10 cellular contexts compared by ENCODE assay signal in genomic region chr1:54884768-54885167, GRCh38. TPM values are rescaled to one million over a fixed set of nuclear protein-coding genes. Genes with fewer than 3 reads are reported as not detected.
DNase-seq lines count a peak whose midpoint lies in the region; ATAC-seq, FAIRE-seq and TF ChIP-seq lines count a peak whose summit lies in the region.
"Had no signal": no experiment of that assay in that cellular context is flagged by ENCODE, and none has a peak within 500 bp of the region (broad histone marks: within the 10 kb centered on the region; RNA-seq: fewer than 3 reads in every experiment).

No MANE protein-coding gene starts in this region.

- in situ Hi-C loops in HepG2 (cut with HindIII; ENCODE audit: extremely low pct_ligation_motif_present, low pct_unique_long_range_greater_than_20kb), result no loop called here

- 0% methylated on average over 3 of the region's 3 CpGs for WGBS in HepG2 (ENCODE audit: low lambda C conversion rate)

- TF ChIP-seq CTCF in HepG2 (CRISPR knock-in tag; IDR thresholded peaks at IDR 0.05) (no peak), vagina (IDR thresholded peaks at IDR 0.05) (no peak)

- H3K27me3 ChIP-seq in HepG2 (ENCODE audit: control insufficient read depth in 1 of 2, insufficient read depth in 2 of 2, low read length in 2 of 2) (no peaks in the 10 kb centered on the region; a peak in 1 of 5 replicates), vagina (no peaks in the 10 kb centered on the region)

- H4K20me1 ChIP-seq in HepG2 (ENCODE audit: insufficient read depth, low read length), result peaks cover 68% of the 10 kb centered on the region

- H2AFZ ChIP-seq in HepG2 (ENCODE audit: low read length), result no peak overlapping the region

- H3K27ac ChIP-seq in HepG2 (ENCODE audit: extremely low read length, insufficient read depth, low read length), result peak overlapping the region; percentile 99
- peak overlapping the region; percentile 5 for H3K27ac ChIP-seq in vagina

- no peak for TF ChIP-seq RAD21 in HepG2 (CRISPR knock-in tag; IDR thresholded peaks at IDR 0.05)

- no peak overlapping the region for H3K27ac Mint-ChIP-seq in activated naive CD4-positive, alpha-beta T cell treated with anti-CD3 and anti-CD28 coated beads, Interleukin-2, amount 10 ng/mL, durations not matched to agents 7 days and 5 days
- H3K27ac Mint-ChIP-seq in activated naive CD8-positive, alpha-beta T cell treated with anti-CD3 and anti-CD28 coated beads for 36 hours, result no peak overlapping the region

- H3K36me3 ChIP-seq in HepG2 (replicated peaks in 1 of 2; ENCODE audit: control insufficient read depth in 1 of 2, insufficient read depth in 2 of 2, low read length in 2 of 2) (peaks cover 7 to 53% of the 10 kb centered on the region in 2 experiments), vagina (no peaks in the 10 kb centered on the region)

- H3K27me3 Mint-ChIP-seq in activated naive CD4-positive, alpha-beta T cell treated with anti-CD3 and anti-CD28 coated beads, Interleukin-2, amount 10 ng/mL, durations not matched to agents 7 days and 5 days, result peaks cover 25% of the 10 kb centered on the region
- peaks cover 32% of the 10 kb centered on the region for H3K27me3 Mint-ChIP-seq in activated naive CD8-positive, alpha-beta T cell treated with anti-CD3 and anti-CD28 coated beads for 36 hours

- ATAC-seq in HepG2, result no peak

- BruUV-seq in HepG2 (replicated peaks; lab: Mats Ljungman, UMichigan), result no TSS peak

- POLR2A ChIA-PET in HepG2 (lab: Yijun Ruan, JAX), result interaction anchor here (0.7 to 11.2 kb wide), 8 partner anchors 10 to 60 kb away, joined by 3 to 364 read pairs (median 38); no protein-coding TSS in a partner anchor

- FAIRE-seq in HepG2 (lab: Jason Lieb, UNC), result no peak

- H3K9me3 ChIP-seq in HepG2 (ENCODE audit: low read length), result no peaks in the 10 kb centered on the region
- no peaks in the 10 kb centered on the region for H3K9me3 ChIP-seq in vagina

- H3K4me2 ChIP-seq in HepG2 (ENCODE audit: low read depth, low read length), result peak overlapping the region; percentile 100

- TF ChIP-seq POLR2A in HepG2 (IDR thresholded peaks at IDR 0.05; ENCODE audit: insufficient read depth in 1 of 2, low read depth in 2 of 2, low read length in 2 of 2) (no peak; a peak in 1 of 4 replicates), vagina (IDR thresholded peaks at IDR 0.05) (no peak)

- peaks cover 75% of the 10 kb centered on the region for H3K4me1 ChIP-seq in HepG2 (ENCODE audit: insufficient read depth, low read length)
- peaks cover 33% of the 10 kb centered on the region for H3K4me1 ChIP-seq in vagina

- peak overlapping the region; percentile 98 for H3K9ac ChIP-seq in HepG2 (ENCODE audit: insufficient read depth, low read depth, low read length)

- H3K4me3 ChIP-seq in HepG2 (replicated peaks in 1 of 3; ENCODE audit: insufficient read depth in 1 of 3, low read depth in 2 of 3, low read length in 3 of 3), result peak overlapping the region; percentile 93 to 99 (median 98)
- H3K4me3 ChIP-seq in vagina, result peak overlapping the region in 1 of 2 donors; percentile 81

- peaks cover 50% of the 10 kb centered on the region for H3K36me3 Mint-ChIP-seq in activated naive CD4-positive, alpha-beta T cell treated with anti-CD3 and anti-CD28 coated beads, Interleukin-2, amount 10 ng/mL, durations not matched to agents 7 days and 5 days
- H3K36me3 Mint-ChIP-seq in activated naive CD8-positive, alpha-beta T cell treated with anti-CD3 and anti-CD28 coated beads for 36 hours, result peaks cover 41% of the 10 kb centered on the region

- DNase-seq in activated naive CD4-positive, alpha-beta T cell treated with anti-CD3 and anti-CD28 coated beads, Interleukin-2, amount 10 ng/mL, durations not matched to agents 7 days and 5 days, result no peak
- DNase-seq in activated naive CD4-positive, alpha-beta T cell treated with Interleukin-2 at 50 U/mL for 16 hours, result no peak
- DNase-seq in activated naive CD8-positive, alpha-beta T cell treated with anti-CD3 and anti-CD28 coated beads for 36 hours, result no peak
- DNase-seq in HepG2 (ENCODE audit: low spot score) (no peak), vagina (ENCODE audit: extremely low spot score in 2 of 2) (no peak), NCI-H345 (lab: John Stamatoyannopoulos, UW) (no peak), NCI-H2171 (lab: John Stamatoyannopoulos, UW) (no peak), T1000 (lab: John Stamatoyannopoulos, UW) (no peak)
- DNase-seq: cerebellar nuclear complex, NCI-H2081 treated with DMSO at 0.1 percent for 48 hours had no signal

- peaks cover 79% of the 10 kb centered on the region for H3K79me2 ChIP-seq in HepG2 (ENCODE audit: insufficient read depth, low read length)

- TF ChIP-seq EP300 in HepG2 (IDR thresholded peaks at IDR 0.05; ENCODE audit: low read depth in 2 of 2, low read length in 2 of 2), result no peak
- TF ChIP-seq EP300 in HepG2 (CRISPR knock-in tag; IDR thresholded peaks at IDR 0.05; ENCODE audit: borderline replicate concordance), result no peak

- intact Hi-C loops in HepG2 (cut with micrococcal nuclease; ENCODE audit: unreplicated experiment) (loop anchor here (5.0 kb wide), 1 partner anchor 37 kb away; no protein-coding TSS in a partner anchor), vagina (cut with DNase I) (no loop called here)

- CTCF ChIA-PET in activated naive CD4-positive, alpha-beta T cell treated with anti-CD3 and anti-CD28 coated beads, Interleukin-2, amount 10 ng/mL, durations not matched to agents 7 days and 5 days (lab: Charles Lee), result no interaction called here
- CTCF ChIA-PET in HepG2 (lab: Yijun Ruan, JAX; ENCODE audit: low intra/inter-chr PET ratio, low total read pairs), result no interaction called here

- H3K4me1 Mint-ChIP-seq in activated naive CD4-positive, alpha-beta T cell treated with anti-CD3 and anti-CD28 coated beads, Interleukin-2, amount 10 ng/mL, durations not matched to agents 7 days and 5 days, result peaks cover 59% of the 10 kb centered on the region
- H3K4me1 Mint-ChIP-seq in activated naive CD8-positive, alpha-beta T cell treated with anti-CD3 and anti-CD28 coated beads for 36 hours, result peaks cover 20% of the 10 kb centered on the region

- no peaks in the 10 kb centered on the region for H3K9me3 Mint-ChIP-seq in activated naive CD4-positive, alpha-beta T cell treated with anti-CD3 and anti-CD28 coated beads, Interleukin-2, amount 10 ng/mL, durations not matched to agents 7 days and 5 days
- H3K9me3 Mint-ChIP-seq in activated naive CD8-positive, alpha-beta T cell treated with anti-CD3 and anti-CD28 coated beads for 36 hours, result no peaks in the 10 kb centered on the region

- peak overlapping the region; percentile 97 for H3K4me3 Mint-ChIP-seq in activated naive CD4-positive, alpha-beta T cell treated with anti-CD3 and anti-CD28 coated beads, Interleukin-2, amount 10 ng/mL, durations not matched to agents 7 days and 5 days
- H3K4me3 Mint-ChIP-seq in activated naive CD8-positive, alpha-beta T cell treated with anti-CD3 and anti-CD28 coated beads for 36 hours, result peak overlapping the region; percentile 92

TF ChIP-seq in HepG2, 621 proteins besides CTCF, POLR2A, EP300 and RAD21 (continues in another document):
- 0 out of 2 replicates have a peak, but pooled peaks have one; percentile 5 for TF ChIP-seq ZNF543 (CRISPR knock-in tag; IDR thresholded peaks at IDR 0.05)
- TF ChIP-seq PHF8 (CRISPR knock-in tag; IDR thresholded peaks at IDR 0.05), result 0 out of 2 replicates have a peak, but pooled peaks have one; percentile 10
- TF ChIP-seq ZNF329 (CRISPR knock-in tag; IDR thresholded peaks at IDR 0.05; ENCODE audit: low read depth), result peak; percentile 98
- no peak for TF ChIP-seq RARG (CRISPR knock-in tag; IDR thresholded peaks at IDR 0.05; ENCODE audit: low read depth)
- no peak for TF ChIP-seq ZNF430 (CRISPR knock-in tag; IDR thresholded peaks at IDR 0.05)

RNA-seq across cellular contexts. Expression of gene DHCR24, which starts 2.2 kb away (rescaled TPM):
- 10 to 100 TPM; 66.1 to 69.4 TPM for total RNA-seq in activated naive CD8-positive, alpha-beta T cell treated with anti-CD3 and anti-CD28 coated beads for 36 hours
- total RNA-seq in HepG2 (2016; rRNA removed; fragmentation: Illumina TruSeq; extraction: Trizol), result 250 and 448 TPM in 2 replicates
- total RNA-seq in HepG2 (2016; cell fraction: cytosol; rRNA removed; fragmentation: Illumina TruSeq; extraction: Trizol; ENCODE audit: low read depth), result 49.9 and 51.0 TPM in 2 replicates
- 228 and 439 TPM in 2 replicates for total RNA-seq in HepG2 (2016; cell fraction: insoluble cytoplasmic fraction; rRNA removed; fragmentation: Illumina TruSeq; extraction: Trizol)
- 153 and 157 TPM in 2 replicates for total RNA-seq in HepG2 (2016; cell fraction: membrane; rRNA removed; fragmentation: Illumina TruSeq; extraction: Trizol)
- total RNA-seq in HepG2 (2016; cell fraction: nucleus; rRNA removed; fragmentation: Illumina TruSeq; extraction: Trizol), result 410 and 468 TPM in 2 replicates
- polyA plus RNA-seq in HepG2 (2011; rRNA removed), result 374 and 484 TPM in 2 replicates
- 348 and 453 TPM in 2 replicates for polyA plus RNA-seq in HepG2 (2011; cell fraction: cytosol; rRNA removed)
- polyA plus RNA-seq in HepG2 (2011; cell fraction: nucleus; rRNA removed), result 376 and 486 TPM in 2 replicates
- polyA plus RNA-seq in HepG2 (2012), result 453 and 672 TPM in 2 replicates
- polyA plus RNA-seq in HepG2 (2016; cell fraction: cytosol; fragmentation: Illumina TruSeq; extraction: Trizol; ENCODE audit: low read depth), result 36.9 and 39.3 TPM in 2 replicates
- polyA plus RNA-seq in HepG2 (2016; cell fraction: insoluble cytoplasmic fraction; fragmentation: Illumina TruSeq; extraction: Trizol; ENCODE audit: low read depth), result 202 and 215 TPM in 2 replicates
- 86.7 and 89.8 TPM in 2 replicates for polyA plus RNA-seq in HepG2 (2016; cell fraction: membrane; fragmentation: Illumina TruSeq; extraction: Trizol; ENCODE audit: low read depth)
- polyA plus RNA-seq in HepG2 (2016; cell fraction: nucleus; fragmentation: Illumina TruSeq; extraction: Trizol; ENCODE audit: insufficient read depth, low read depth), result 516 and 527 TPM in 2 replicates
- 777 and 2,246 TPM in 2 replicates for polyA minus RNA-seq in HepG2 (2011; rRNA and poly(A)+ RNA removed; ENCODE audit: low replicate concordance)
- 316 and 502 TPM in 2 replicates for polyA minus RNA-seq in HepG2 (2011; cell fraction: cytosol; rRNA and poly(A)+ RNA removed)
- 197 and 218 TPM in 2 replicates for polyA minus RNA-seq in HepG2 (2011; cell fraction: nucleus; rRNA and poly(A)+ RNA removed)
- 141 TPM for total RNA-seq in vagina
